Comparison of ENCODE assay signal across 18 cellular contexts in genomic region chr6:130965657-130966056, GRCh38.
DNase-seq lines count a peak whose midpoint lies in the region; ATAC-seq and TF ChIP-seq lines count a peak whose summit lies in the region.
"Had no signal": no experiment of that assay in that cellular context is flagged by ENCODE, and none has a peak within 500 bp of the region (broad histone marks: within the 10 kb centered on the region; RNA-seq: fewer than 3 reads in every experiment).

No MANE protein-coding gene starts in this region.

- no peak overlapping the region for H3K4me3 Mint-ChIP-seq in CD4-positive, alpha-beta memory T cell
- H3K4me3 Mint-ChIP-seq: activated T-helper 17 cell treated with anti-CD3 and anti-CD28 coated beads, Interleukin-2, amount 50 U/mL, for 72 hours; CD8-positive, alpha-beta T cell; stimulated activated naive CD8-positive, alpha-beta T cell treated with anti-CD3 and anti-CD28 coated beads, Interleukin-15, Interleukin-2, amounts not matched to agents 100 ng/mL and 50 ng/mL, for 24 hours had no signal

- CTCF ChIA-PET in CD4-positive, alpha-beta memory T cell (lab: Charles Lee; ENCODE audit: partially characterized antibody): no interaction called here

- no peak overlapping the region for H3K27ac Mint-ChIP-seq in CD4-positive, alpha-beta memory T cell
- H3K27ac Mint-ChIP-seq: activated T-helper 17 cell treated with anti-CD3 and anti-CD28 coated beads, Interleukin-2, amount 50 U/mL, for 72 hours; CD8-positive, alpha-beta T cell; stimulated activated naive CD8-positive, alpha-beta T cell treated with anti-CD3 and anti-CD28 coated beads, Interleukin-15, Interleukin-2, amounts not matched to agents 100 ng/mL and 50 ng/mL, for 24 hours had no signal

- no peaks in the 10 kb centered on the region for H3K27me3 Mint-ChIP-seq in CD4-positive, alpha-beta memory T cell
- H3K27me3 Mint-ChIP-seq: activated T-helper 17 cell treated with anti-CD3 and anti-CD28 coated beads, Interleukin-2, amount 50 U/mL, for 72 hours; stimulated activated naive CD8-positive, alpha-beta T cell treated with anti-CD3 and anti-CD28 coated beads, Interleukin-15, Interleukin-2, amounts not matched to agents 100 ng/mL and 50 ng/mL, for 24 hours had no signal

- POLR2A ChIA-PET in CD4-positive, alpha-beta memory T cell (lab: Charles Lee; ENCODE audit: partially characterized antibody): no interaction called here

- no peaks in the 10 kb centered on the region for H3K36me3 Mint-ChIP-seq in CD4-positive, alpha-beta memory T cell
- H3K36me3 Mint-ChIP-seq: CD8-positive, alpha-beta T cell had no signal

- H3K9me3 ChIP-seq in right atrium auricular region: no peaks in the 10 kb centered on the region
- H3K9me3 ChIP-seq in adipocyte (ENCODE audit: control insufficient read depth, low read length): no peaks in the 10 kb centered on the region
- H3K9me3 ChIP-seq in subcutaneous abdominal adipose tissue (ENCODE audit: control insufficient read depth in 5 of 5, low read length in 5 of 5): no peaks in the 10 kb centered on the region
- no peaks in the 10 kb centered on the region for H3K9me3 ChIP-seq in CD4-positive, alpha-beta memory T cell (ENCODE audit: control insufficient read depth in 1 of 2, low read length in 2 of 2)

- intact Hi-C loops in Right ventricle myocardium superior (cut with DNase I): loop anchor here (5.0 kb wide), 1 partner anchor 63 kb away; no protein-coding TSS in a partner anchor
- intact Hi-C loops in posterior cingulate gyrus (cut with DNase I): no loop called here
- intact Hi-C loops in CD4-positive, alpha-beta memory T cell (cut with micrococcal nuclease): no loop called here

- H3K9ac ChIP-seq in adipocyte (ENCODE audit: low read length): no peak overlapping the region
- no peak overlapping the region for H3K9ac ChIP-seq in subcutaneous abdominal adipose tissue (ENCODE audit: low read length in 5 of 5)

- H3K27ac ChIP-seq in right atrium auricular region (no peak overlapping the region), subcutaneous abdominal adipose tissue (ENCODE audit: low read depth, low read length) (peak overlapping the region; percentile 92)
- no peak overlapping the region for H3K27ac ChIP-seq in CD4-positive, alpha-beta memory T cell (ENCODE audit: low read depth, low read length)

- TF ChIP-seq CTCF in right atrium auricular region (IDR thresholded peaks at IDR 0.05) (no peak), fibroblast of the aortic adventitia (IDR thresholded peaks at IDR 0.05; ENCODE audit: insufficient read depth, low read length) (no peak)

- H3K36me3 ChIP-seq in right atrium auricular region: no peaks in the 10 kb centered on the region
- H3K36me3 ChIP-seq in adipocyte (ENCODE audit: control insufficient read depth, insufficient read depth, low read length, severe bottlenecking): no peaks in the 10 kb centered on the region
- H3K36me3 ChIP-seq in subcutaneous abdominal adipose tissue (ENCODE audit: control insufficient read depth in 5 of 5, insufficient read depth in 5 of 5, low read length in 5 of 5): no peaks in the 10 kb centered on the region
- H3K36me3 ChIP-seq in CD4-positive, alpha-beta memory T cell (ENCODE audit: insufficient read depth, low read length): no peaks in the 10 kb centered on the region

- peaks cover 0 to 3% (median 0%) of the 10 kb centered on the region in 8 donors for H3K9me3 Mint-ChIP-seq in CD4-positive, alpha-beta memory T cell
- H3K9me3 Mint-ChIP-seq: activated T-helper 17 cell treated with anti-CD3 and anti-CD28 coated beads, Interleukin-2, amount 50 U/mL, for 72 hours; CD8-positive, alpha-beta T cell; stimulated activated naive CD8-positive, alpha-beta T cell treated with anti-CD3 and anti-CD28 coated beads, Interleukin-15, Interleukin-2, amounts not matched to agents 100 ng/mL and 50 ng/mL, for 24 hours had no signal

- DNase-seq in Right ventricle myocardium superior: no peak
- DNase-seq in right atrium auricular region (ENCODE audit: low spot score): no peak
- DNase-seq in adipocyte (ENCODE audit: low read depth): peak; percentile 78
- DNase-seq in fibroblast of the aortic adventitia (ENCODE audit: low read depth): peak; percentile 89
- DNase-seq in activated naive CD4-positive, alpha-beta T cell (lab: John Stamatoyannopoulos, UW): no peak
- no peak for DNase-seq in posterior cingulate gyrus
- no peak for DNase-seq in CD4-positive, alpha-beta memory T cell
- DNase-seq: amniotic stem cell; CD8-positive, alpha-beta T cell; DMS79 treated with DMSO at 0.1 percent for 48 hours; hippocampal formation; kidney; mesendoderm; NCI-H187 treated with DMSO at 0.1 percent for 48 hours had no signal

- peaks cover 0 to 3% (median 0%) of the 10 kb centered on the region in 4 donors for H3K4me1 Mint-ChIP-seq in CD4-positive, alpha-beta memory T cell
- H3K4me1 Mint-ChIP-seq: activated T-helper 17 cell treated with anti-CD3 and anti-CD28 coated beads, Interleukin-2, amount 50 U/mL, for 72 hours had no signal

- H3K27me3 ChIP-seq in right atrium auricular region: no peaks in the 10 kb centered on the region
- no peaks in the 10 kb centered on the region for H3K27me3 ChIP-seq in adipocyte (replicated peaks; ENCODE audit: control insufficient read depth, insufficient read depth, low read length)
- H3K27me3 ChIP-seq in subcutaneous abdominal adipose tissue (ENCODE audit: control insufficient read depth in 5 of 5, insufficient read depth in 4 of 5, low read length in 5 of 5): no peaks in the 10 kb centered on the region
- no peaks in the 10 kb centered on the region for H3K27me3 ChIP-seq in CD4-positive, alpha-beta memory T cell (ENCODE audit: insufficient read depth, low read length)

- peaks cover 0 to 29% of the 10 kb centered on the region in 2 donors for H3K4me1 ChIP-seq in right atrium auricular region
- H3K4me1 ChIP-seq in adipocyte (ENCODE audit: control insufficient read depth, insufficient read depth, low read length): peaks cover 51% of the 10 kb centered on the region
- peaks cover 2 to 63% (median 59%) of the 10 kb centered on the region in 5 donors for H3K4me1 ChIP-seq in subcutaneous abdominal adipose tissue (ENCODE audit: control insufficient read depth in 5 of 5, insufficient read depth in 5 of 5, low read length in 5 of 5)
- H3K4me1 ChIP-seq in CD4-positive, alpha-beta memory T cell (ENCODE audit: insufficient read depth, low read length): no peaks in the 10 kb centered on the region

- H3K4me3 ChIP-seq in right atrium auricular region: no peak overlapping the region
- peak overlapping the region; percentile 57 for H3K4me3 ChIP-seq in adipocyte (ENCODE audit: low read length)
- no peak overlapping the region for H3K4me3 ChIP-seq in fibroblast of the aortic adventitia (ENCODE audit: low read depth, low read length)
- no peak overlapping the region for H3K4me3 ChIP-seq in subcutaneous abdominal adipose tissue (ENCODE audit: low read depth in 1 of 5, low read length in 5 of 5)
- no peak overlapping the region for H3K4me3 ChIP-seq in CD4-positive, alpha-beta memory T cell (ENCODE audit: low read length in 2 of 2)

- peak; percentile 6 for ATAC-seq in Right ventricle myocardium superior (ENCODE audit: poor library complexity)
- ATAC-seq: activated CD4-positive, CD25-positive, alpha-beta regulatory T cell treated with anti-CD3 and anti-CD28 coated beads, Interleukin-2, amount 50 U/mL, for 24 hours; activated T-helper 17 cell treated with anti-CD3 and anti-CD28 coated beads, Interleukin-2, amount 50 U/mL, for 72 hours; CD8-positive, alpha-beta T cell had no signal

Comparison
In these comparisons a context has a peak if more than half of its experiments do, and no peak if none do; other contexts are left out.
1. DNase-seq: peak in adipocyte (single experiment) and fibroblast of the aortic adventitia (single experiment); none in Right ventricle myocardium superior (single experiment), right atrium auricular region (single experiment), activated naive CD4-positive, alpha-beta T cell (0 of 4), posterior cingulate gyrus (0 of 10) and CD4-positive, alpha-beta memory T cell (0 of 5).